Comparison of ENCODE assay signal across 10 cellular contexts in the genomic region with DNA sequence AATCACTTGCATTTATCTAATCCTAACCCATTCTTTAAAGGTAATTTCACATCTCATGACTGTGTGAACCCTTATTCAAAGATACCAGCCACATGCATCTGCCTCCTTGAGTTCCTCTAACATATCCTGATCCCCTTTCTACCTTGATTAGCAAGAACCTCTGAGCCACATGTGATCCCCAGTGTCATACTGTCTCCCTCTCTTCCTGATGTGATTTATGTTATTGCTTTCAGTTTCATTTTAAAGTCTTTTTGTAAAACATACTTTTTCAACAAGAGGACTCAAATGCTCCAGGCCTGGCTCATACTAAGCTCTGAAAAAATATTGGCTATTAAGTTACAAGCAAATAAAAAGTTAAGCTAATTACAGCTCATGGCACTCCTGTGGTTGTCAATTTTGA.
DNase-seq lines count a peak whose midpoint lies in the region; ATAC-seq and TF ChIP-seq lines count a peak whose summit lies in the region.
"Had no signal": no experiment of that assay in that cellular context is flagged by ENCODE, and none has a peak within 500 bp of the region (broad histone marks: within the 10 kb centered on the region; RNA-seq: fewer than 3 reads in every experiment).

No MANE protein-coding gene starts in this region.

- ATAC-seq in activated T-cell treated with anti-CD3 and anti-CD28 coated beads, Interleukin-2, amount 50 U/mL, for 4 hours: peak; percentile 32 to 40
- no peak; the same call in 1 of the 2 replicates for ATAC-seq in IMR-90 (ENCODE audit: low read depth)
- ATAC-seq in central memory CD8-positive, alpha-beta T cell (replicated peaks; ENCODE audit: extremely low read depth, poor library complexity, severe bottlenecking): no peak
- ATAC-seq in HG02642 (IDR thresholded peaks at IDR 0.05; ENCODE audit: poor library complexity, unreplicated experiment): no peak
- ATAC-seq in GM18511 (IDR thresholded peaks at IDR 0.05; ENCODE audit: unreplicated experiment): no peak
- ATAC-seq: left colon had no signal

- BruUV-seq in IMR-90 (replicated peaks; lab: Mats Ljungman, UMichigan): no TSS peak

- H2BK5ac ChIP-seq in IMR-90 (ENCODE audit: low read depth, low read length, poor library complexity, severe bottlenecking): peak overlapping the region; percentile 97

- no peak for DNase-seq in activated T-cell treated with anti-CD3 and anti-CD28 coated beads, Interleukin-2, amount 50 U/mL, for 4 hours
- DNase-seq in activated T-cell treated with anti-CD3 and anti-CD28 coated beads, Interleukin-2, amount 50 U/mL, for 24 hours: no peak
- peak; percentile 38 for DNase-seq in IMR-90
- no peak for DNase-seq in central memory CD8-positive, alpha-beta T cell (ENCODE audit: low spot score in 2 of 2)
- peak; percentile 33 for DNase-seq in renal cortical epithelial cell (ENCODE audit: low read depth)
- DNase-seq in NCI-H1048 (lab: John Stamatoyannopoulos, UW): no peak
- DNase-seq: activated CD4-positive, alpha-beta T cell treated with anti-CD3 and anti-CD28 coated beads for 48 hours; left colon had no signal

- H4K91ac ChIP-seq in IMR-90 (ENCODE audit: insufficient read depth, low read depth, low read length): peak overlapping the region; percentile 90

- no peaks in the 10 kb centered on the region for H3K36me3 ChIP-seq in IMR-90 (ENCODE audit: control insufficient read depth, insufficient read depth, low read length)

- H3K4me3 Mint-ChIP-seq in activated T-cell treated with anti-CD3 and anti-CD28 coated beads, Interleukin-2, amount 50 U/mL, for 4 hours: no peak overlapping the region
- H3K4me3 Mint-ChIP-seq in activated T-cell treated with anti-CD3 and anti-CD28 coated beads, Interleukin-2, amount 50 U/mL, for 24 hours: no peak overlapping the region
- H3K4me3 Mint-ChIP-seq in central memory CD8-positive, alpha-beta T cell: peak overlapping the region; percentile 16

- H3K4me3 ChIP-seq in IMR-90 (ENCODE audit: insufficient read depth, low read depth, low read length): no peak overlapping the region

- H4K8ac ChIP-seq in IMR-90 (ENCODE audit: low read depth in 2 of 2, low read length in 2 of 2): peak overlapping the region; percentile 28 to 96

- no peaks in the 10 kb centered on the region for H3K9me3 ChIP-seq in IMR-90 (ENCODE audit: control insufficient read depth, insufficient read depth, low read length)

- no peak for TF ChIP-seq CTCF in IMR-90 (conservative IDR thresholded peaks at IDR 0.05; ENCODE audit: low read depth, low read length)

- H3K27ac Mint-ChIP-seq in activated T-cell treated with anti-CD3 and anti-CD28 coated beads, Interleukin-2, amount 50 U/mL, for 24 hours: no peak overlapping the region
- peak overlapping the region; percentile 36 for H3K27ac Mint-ChIP-seq in central memory CD8-positive, alpha-beta T cell (ENCODE audit: low read depth)

- H3K4me1 Mint-ChIP-seq in activated T-cell treated with anti-CD3 and anti-CD28 coated beads, Interleukin-2, amount 50 U/mL, for 4 hours (ENCODE audit: low read depth): peaks cover 18% of the 10 kb centered on the region
- peaks cover 22% of the 10 kb centered on the region for H3K4me1 Mint-ChIP-seq in activated T-cell treated with anti-CD3 and anti-CD28 coated beads, Interleukin-2, amount 50 U/mL, for 24 hours (ENCODE audit: low read depth)
- peaks cover 15% of the 10 kb centered on the region for H3K4me1 Mint-ChIP-seq in central memory CD8-positive, alpha-beta T cell

- no peaks in the 10 kb centered on the region for H3K9me3 Mint-ChIP-seq in activated T-cell treated with anti-CD3 and anti-CD28 coated beads, Interleukin-2, amount 50 U/mL, for 4 hours
- H3K9me3 Mint-ChIP-seq in activated T-cell treated with anti-CD3 and anti-CD28 coated beads, Interleukin-2, amount 50 U/mL, for 24 hours: peaks cover 2% of the 10 kb centered on the region
- H3K9me3 Mint-ChIP-seq in central memory CD8-positive, alpha-beta T cell: peaks cover 10% of the 10 kb centered on the region

- H3K4ac ChIP-seq in IMR-90 (ENCODE audit: low read depth, low read length): peak overlapping the region; percentile 91

- H3K56ac ChIP-seq in IMR-90 (ENCODE audit: extremely low read depth, insufficient read depth, low read length): peak overlapping the region; percentile 39; the same call in 1 of the 2 replicates

- intact Hi-C loops in IMR-90 (cut with micrococcal nuclease): no loop called here

- peak overlapping the region; percentile 90 for H3K14ac ChIP-seq in IMR-90 (replicated peaks; ENCODE audit: low read depth, low read length)

- in situ Hi-C loops in IMR-90 (cut with MboI; ENCODE audit: low sequenced_read_pairs): loop anchor here (5.0 to 10.0 kb wide), 2 partner anchors 218 to 700 kb away; no protein-coding TSS in a partner anchor

- POLR2A ChIA-PET in IMR-90 (lab: Charles Lee; ENCODE audit: unreplicated experiment): no interaction called here

- peak overlapping the region; percentile 8; the same call in 1 of the 2 replicates for H3K27ac ChIP-seq in IMR-90 (ENCODE audit: insufficient read depth, low read length)

- H3K18ac ChIP-seq in IMR-90 (ENCODE audit: low read depth, low read length): peak overlapping the region; percentile 99

- peak overlapping the region; percentile 98; the same call in 2 of the 3 replicates for H2BK15ac ChIP-seq in IMR-90 (ENCODE audit: low read depth, low read length)

- H3K9me1 ChIP-seq in IMR-90 (ENCODE audit: insufficient read depth, low read length): peaks cover 15% of the 10 kb centered on the region

- no peak overlapping the region for H2AFZ ChIP-seq in IMR-90 (replicated peaks; ENCODE audit: low read length, poor library complexity)

- H2AK9ac ChIP-seq in IMR-90 (replicated peaks; ENCODE audit: low read depth, low read length, poor library complexity): no peak overlapping the region

- H3K27me3 ChIP-seq in IMR-90 (ENCODE audit: control insufficient read depth, insufficient read depth, low read length): no peaks in the 10 kb centered on the region

- peak overlapping the region; percentile 76; the same call in 1 of the 2 replicates for H3K4me2 ChIP-seq in IMR-90 (ENCODE audit: low read depth, low read length)

- peak overlapping the region; percentile 0; the same call in 1 of the 2 replicates for H3K9ac ChIP-seq in IMR-90 (ENCODE audit: low read depth, low read length)

- TF ChIP-seq POLR2A in IMR-90 (IDR thresholded peaks at IDR 0.05; ENCODE audit: low read depth, low read length): no peak

- no peak for TF ChIP-seq RAD21 in IMR-90 (IDR thresholded peaks at IDR 0.05; ENCODE audit: low read length)

- H3K23ac ChIP-seq in IMR-90 (ENCODE audit: low read depth, low read length): peak overlapping the region; percentile 91; the same call in 1 of the 2 replicates

- dilution Hi-C loops in IMR-90 (cut with HindIII; ENCODE audit: low sequenced_read_pairs, unreplicated experiment): no loop called here

- H4K20me1 ChIP-seq in IMR-90 (ENCODE audit: insufficient read depth, low read length): no peaks in the 10 kb centered on the region

- peaks cover 13% of the 10 kb centered on the region for H3K4me1 ChIP-seq in IMR-90 (ENCODE audit: control insufficient read depth, insufficient read depth, low read length)

- no peaks in the 10 kb centered on the region for H3K36me3 Mint-ChIP-seq in activated T-cell treated with anti-CD3 and anti-CD28 coated beads, Interleukin-2, amount 50 U/mL, for 4 hours (ENCODE audit: insufficient read depth)
- H3K36me3 Mint-ChIP-seq in activated T-cell treated with anti-CD3 and anti-CD28 coated beads, Interleukin-2, amount 50 U/mL, for 24 hours (ENCODE audit: low read depth): no peaks in the 10 kb centered on the region
- peaks cover 4% of the 10 kb centered on the region for H3K36me3 Mint-ChIP-seq in central memory CD8-positive, alpha-beta T cell (ENCODE audit: insufficient read depth)

- peak overlapping the region; percentile 96 for H2BK20ac ChIP-seq in IMR-90 (ENCODE audit: low read depth, low read length)

- peak overlapping the region; percentile 62 for H2AK5ac ChIP-seq in IMR-90 (ENCODE audit: low read depth, low read length)

- peak overlapping the region; percentile 95 for H2BK120ac ChIP-seq in IMR-90 (ENCODE audit: low read depth, low read length)

- H3K79me1 ChIP-seq in IMR-90 (ENCODE audit: low read depth in 1 of 2, low read length in 2 of 2): no peaks in the 10 kb centered on the region

- H3K27me3 Mint-ChIP-seq in activated T-cell treated with anti-CD3 and anti-CD28 coated beads, Interleukin-2, amount 50 U/mL, for 4 hours (ENCODE audit: low read depth): peaks cover 4% of the 10 kb centered on the region
- peaks cover 7% of the 10 kb centered on the region for H3K27me3 Mint-ChIP-seq in activated T-cell treated with anti-CD3 and anti-CD28 coated beads, Interleukin-2, amount 50 U/mL, for 24 hours
- peaks cover 2% of the 10 kb centered on the region for H3K27me3 Mint-ChIP-seq in central memory CD8-positive, alpha-beta T cell

- H4K5ac ChIP-seq in IMR-90 (ENCODE audit: low read depth, low read length): peak overlapping the region; percentile 98

- CTCF ChIA-PET in IMR-90 (lab: Yijun Ruan, JAX): interaction anchor here (0.6 to 5.6 kb wide), 8 partner anchors 10 to 1404 kb away, joined by 3 to 29 read pairs (median 4); no protein-coding TSS in a partner anchor

TF ChIP-seq in IMR-90, 13 proteins besides CTCF, POLR2A, EP300 and RAD21 (continues in another document):
- no peak for TF ChIP-seq MXI1 (IDR thresholded peaks at IDR 0.05; ENCODE audit: borderline replicate concordance, low read depth, low read length)
- TF ChIP-seq BHLHE40 (IDR thresholded peaks at IDR 0.05; ENCODE audit: low read depth, low read length): no peak
- no peak for TF ChIP-seq RCOR1 (IDR thresholded peaks at IDR 0.05; ENCODE audit: insufficient replicate concordance, low read length)
- no peak for TF ChIP-seq SMC3 (IDR thresholded peaks at IDR 0.05; ENCODE audit: low read depth, low read length)
- TF ChIP-seq CEBPB (IDR thresholded peaks at IDR 0.05; ENCODE audit: low read depth, low read length): no peak
- TF ChIP-seq, protein P1, sequence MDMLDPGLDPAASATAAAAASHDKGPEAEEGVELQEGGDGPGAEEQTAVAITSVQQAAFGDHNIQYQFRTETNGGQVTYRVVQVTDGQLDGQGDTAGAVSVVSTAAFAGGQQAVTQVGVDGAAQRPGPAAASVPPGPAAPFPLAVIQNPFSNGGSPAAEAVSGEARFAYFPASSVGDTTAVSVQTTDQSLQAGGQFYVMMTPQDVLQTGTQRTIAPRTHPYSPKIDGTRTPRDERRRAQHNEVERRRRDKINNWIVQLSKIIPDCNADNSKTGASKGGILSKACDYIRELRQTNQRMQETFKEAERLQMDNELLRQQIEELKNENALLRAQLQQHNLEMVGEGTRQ (IDR thresholded peaks at IDR 0.05; ENCODE audit: low read depth, low read length): no peak
- TF ChIP-seq MAFK (IDR thresholded peaks at IDR 0.05; ENCODE audit: low read depth, low read length): no peak
- no peak for TF ChIP-seq FOS (IDR thresholded peaks at IDR 0.05; ENCODE audit: low read depth, low read length)
- no peak for TF ChIP-seq RFX5 (IDR thresholded peaks at IDR 0.05; ENCODE audit: low read depth, low read length)
- TF ChIP-seq CHD1 (IDR thresholded peaks at IDR 0.05; ENCODE audit: low read depth, low read length): no peak
- TF ChIP-seq NFE2L2 (IDR thresholded peaks at IDR 0.05; ENCODE audit: low read depth, low read length): no peak

Comparison
In these comparisons a context has a peak if more than half of its experiments do, and no peak if none do; other contexts are left out.
1. ATAC-seq: peak in activated T-cell treated with anti-CD3 and anti-CD28 coated beads, Interleukin-2, amount 50 U/mL, for 4 hours (2 of 2); none in IMR-90 (single experiment), central memory CD8-positive, alpha-beta T cell (single experiment), HG02642 (single experiment) and GM18511 (single experiment).
2. DNase-seq: peak in IMR-90 (single experiment) and renal cortical epithelial cell (single experiment); none in activated T-cell treated with anti-CD3 and anti-CD28 coated beads, Interleukin-2, amount 50 U/mL, for 4 hours (single experiment), activated T-cell treated with anti-CD3 and anti-CD28 coated beads, Interleukin-2, amount 50 U/mL, for 24 hours (single experiment), central memory CD8-positive, alpha-beta T cell (0 of 2) and NCI-H1048 (single experiment).